In genomic region chr18:34650121-34650545, GRCh38 we compare ENCODE assay signal across 16 cellular contexts. TPM values are rescaled to one million over a fixed set of nuclear protein-coding genes. Genes with fewer than 3 reads are reported as not detected.
DNase-seq lines count a peak whose midpoint lies in the region; ATAC-seq, FAIRE-seq and TF ChIP-seq lines count a peak whose summit lies in the region.
"Had no signal": no experiment of that assay in that cellular context is flagged by ENCODE, and none has a peak within 500 bp of the region (broad histone marks: within the 10 kb centered on the region; RNA-seq: fewer than 3 reads in every experiment).

No MANE protein-coding gene starts in this region.

- no peak overlapping the region for H3K14ac ChIP-seq in neuronal stem cell (ENCODE audit: low read length)

- no peaks in the 10 kb centered on the region for H3K79me2 ChIP-seq in astrocyte (ENCODE audit: insufficient read depth, low read length)

- no peak overlapping the region for H2AFZ ChIP-seq in astrocyte (ENCODE audit: low read depth, low read length)
- H2AFZ ChIP-seq in neuronal stem cell (ENCODE audit: low read length): no peak overlapping the region

- no peak overlapping the region for H3K9ac ChIP-seq in astrocyte (ENCODE audit: low read length)
- H3K9ac ChIP-seq in neuronal stem cell (ENCODE audit: low read depth, low read length, poor library complexity): no peak overlapping the region

- no peaks in the 10 kb centered on the region for H3K27me3 ChIP-seq in astrocyte (ENCODE audit: insufficient read depth, low read length)
- H3K27me3 ChIP-seq in heart right ventricle: no peaks in the 10 kb centered on the region
- H3K27me3 ChIP-seq in neuronal stem cell (ENCODE audit: control insufficient read depth in 3 of 3, insufficient read depth in 3 of 3, low read depth in 1 of 3, low read length in 3 of 3): no peaks in the 10 kb centered on the region

- H3K4me2 ChIP-seq in astrocyte (ENCODE audit: low read length) (peak overlapping the region; percentile 40), neuronal stem cell (ENCODE audit: insufficient read depth, low read length, poor library complexity, severe bottlenecking) (no peak overlapping the region)

- H3K4me3 ChIP-seq in AG09309 (ENCODE audit: control insufficient read depth, low read depth, low read length): no peak overlapping the region
- H3K4me3 ChIP-seq in astrocyte (ENCODE audit: insufficient read depth, low read depth, low read length): no peak overlapping the region
- no peak overlapping the region for H3K4me3 ChIP-seq in heart right ventricle
- no peak overlapping the region for H3K4me3 ChIP-seq in neuronal stem cell (ENCODE audit: low read length in 2 of 2)
- H3K4me3 ChIP-seq: GM12878 had no signal

- H3K27ac ChIP-seq in astrocyte (ENCODE audit: low read depth, low read length) (peak overlapping the region; percentile 2), heart right ventricle (peak overlapping the region in 2 of 10 donors; percentile 23 to 41), neuronal stem cell (replicated peaks; ENCODE audit: low read length) (no peak overlapping the region)
- H3K27ac ChIP-seq: RWPE1 had no signal

- no peaks in the 10 kb centered on the region for H3K36me3 Mint-ChIP-seq in astrocyte (ENCODE audit: low read depth, unreplicated experiment)
- H3K36me3 Mint-ChIP-seq: activated naive CD4-positive, alpha-beta T cell treated with anti-CD3 and anti-CD28 coated beads, Interleukin-2, amount 50 U/mL, for 72 hours; CD14-positive monocyte; memory B cell had no signal

- H4K91ac ChIP-seq in neuronal stem cell (ENCODE audit: low read depth, low read length, poor library complexity): no peak overlapping the region

- H3K4me1 ChIP-seq in astrocyte (ENCODE audit: insufficient read depth, low read length) (peaks cover 15% of the 10 kb centered on the region), heart right ventricle (peaks cover 0 to 43% (median 26%) of the 10 kb centered on the region in 9 donors), neuronal stem cell (ENCODE audit: control insufficient read depth in 2 of 2, insufficient read depth in 1 of 2, low read depth in 1 of 2, low read length in 2 of 2) (peaks cover 0 to 5% of the 10 kb centered on the region in 2 donors)

- no peak overlapping the region for H2BK15ac ChIP-seq in neuronal stem cell (ENCODE audit: low read length)

- 21 to 24% methylated on average over 5 of the region's 5 CpGs for WGBS in heart right ventricle, 2 donors
- WGBS in neuronal stem cell (ENCODE audit: extremely low coverage in 2 of 2, insufficient read length in 2 of 2, insufficient replicate concordance in 1 of 2), 2 donors: no CpG with 5 or more reads among the region's 5 CpGs

- H3K23ac ChIP-seq in neuronal stem cell (ENCODE audit: low read depth, low read length, poor library complexity): no peak overlapping the region

- ATAC-seq in stimulated activated naive CD8-positive, alpha-beta T cell treated with anti-CD3 and anti-CD28 coated beads, Interleukin-15, Interleukin-2, amounts not matched to agents 100 U/mL and 50 U/mL, for 24 hours: no peak
- ATAC-seq in GM21381 (IDR thresholded peaks at IDR 0.05; ENCODE audit: unreplicated experiment) (no peak), heart right ventricle (no peak)
- ATAC-seq: activated CD4-positive, alpha-beta T cell treated with anti-CD3 and anti-CD28 coated beads for 36 hours; activated naive CD4-positive, alpha-beta T cell treated with anti-CD3 and anti-CD28 coated beads, Interleukin-2, amount 50 U/mL, for 72 hours; GM12878 had no signal

- no peak overlapping the region for H4K8ac ChIP-seq in neuronal stem cell (ENCODE audit: low read depth, low read length)

- H3K4me3 Mint-ChIP-seq in astrocyte (ENCODE audit: unreplicated experiment): no peak overlapping the region
- H3K4me3 Mint-ChIP-seq: activated CD4-positive, alpha-beta T cell treated with anti-CD3 and anti-CD28 coated beads for 36 hours; CD14-positive monocyte; memory B cell had no signal

- no peaks in the 10 kb centered on the region for H3K27me3 Mint-ChIP-seq in astrocyte (ENCODE audit: low read depth, unreplicated experiment)

- peak; percentile 17 for FAIRE-seq in astrocyte (lab: Jason Lieb, UNC)
- FAIRE-seq: GM12878 had no signal

- H3K4me1 Mint-ChIP-seq in astrocyte (ENCODE audit: low read depth, unreplicated experiment): peaks cover 20% of the 10 kb centered on the region
- H3K4me1 Mint-ChIP-seq: activated CD4-positive, alpha-beta T cell treated with anti-CD3 and anti-CD28 coated beads for 36 hours; memory B cell had no signal

- H2BK120ac ChIP-seq in neuronal stem cell (ENCODE audit: low read depth, low read length): no peak overlapping the region

- H3K36me3 ChIP-seq in astrocyte (ENCODE audit: insufficient read depth, low read length) (no peaks in the 10 kb centered on the region), heart right ventricle (no peaks in the 10 kb centered on the region), neuronal stem cell (replicated peaks in 1 of 2; ENCODE audit: control insufficient read depth in 2 of 2, insufficient read depth in 2 of 2, low read length in 2 of 2) (no peaks in the 10 kb centered on the region)

- no peak overlapping the region for H2BK5ac ChIP-seq in neuronal stem cell (ENCODE audit: low read length)

- no peaks in the 10 kb centered on the region for H4K20me1 ChIP-seq in astrocyte (ENCODE audit: insufficient read depth, low read length)

- DNase-seq in AG09309 (ENCODE audit: low read depth) (peak; percentile 31), Kasumi-1 (lab: John Stamatoyannopoulos, UW) (peak; percentile 28 to 55), astrocyte (ENCODE audit: low read depth) (peak; percentile 84), kidney tubule cell (ENCODE audit: low spot score) (peak; percentile 77), heart right ventricle (no peak), neuronal stem cell (ENCODE audit: low spot score) (no peak)
- DNase-seq in stimulated activated naive CD8-positive, alpha-beta T cell treated with anti-CD3 and anti-CD28 coated beads, Interleukin-15, Interleukin-2, amounts not matched to agents 100 U/mL and 50 U/mL, for 24 hours: no peak
- DNase-seq: activated CD4-positive, alpha-beta T cell treated with anti-CD3 and anti-CD28 coated beads for 36 hours; NCI-H1048; stimulated activated naive CD4-positive, alpha-beta T cell treated with Interleukin-2 at 50 U/mL for 16 hours had no signal

- H3K27ac Mint-ChIP-seq in astrocyte (ENCODE audit: unreplicated experiment): peak overlapping the region; percentile 8
- H3K27ac Mint-ChIP-seq: activated CD4-positive, alpha-beta T cell treated with anti-CD3 and anti-CD28 coated beads for 36 hours; activated naive CD4-positive, alpha-beta T cell treated with anti-CD3 and anti-CD28 coated beads, Interleukin-2, amount 50 U/mL, for 72 hours; CD14-positive monocyte; memory B cell had no signal

- no peak overlapping the region for H2AK5ac ChIP-seq in neuronal stem cell (ENCODE audit: low read depth, low read length)

- TF ChIP-seq CTCF in AG09309 (IDR thresholded peaks at IDR 0.05; ENCODE audit: control insufficient read depth, insufficient read depth, low read depth, low read length, missing control alignments) (no peak), astrocyte (IDR thresholded peaks at IDR 0.05; ENCODE audit: insufficient read depth, low read depth, low read length) (no peak), heart right ventricle (IDR thresholded peaks at IDR 0.05) (no peak)

- no peak overlapping the region for H3K4ac ChIP-seq in neuronal stem cell (ENCODE audit: low read length)

- H3K79me1 ChIP-seq in neuronal stem cell (ENCODE audit: low read depth, low read length): no peaks in the 10 kb centered on the region

- intact Hi-C loops in heart right ventricle (cut with DNase I): loop anchor here in 1 of 10 donors (10.0 kb wide), 1 partner anchor 55 kb away; no protein-coding TSS in a partner anchor

- no peak overlapping the region for H2BK12ac ChIP-seq in neuronal stem cell (ENCODE audit: low read length)

- H3K18ac ChIP-seq in neuronal stem cell (ENCODE audit: low read length): no peak overlapping the region

- H3K9me3 Mint-ChIP-seq in astrocyte (ENCODE audit: unreplicated experiment): no peaks in the 10 kb centered on the region
- H3K9me3 Mint-ChIP-seq: activated naive CD4-positive, alpha-beta T cell treated with anti-CD3 and anti-CD28 coated beads, Interleukin-2, amount 50 U/mL, for 72 hours; CD14-positive monocyte; memory B cell had no signal

- no peaks in the 10 kb centered on the region for H3K9me3 ChIP-seq in astrocyte (ENCODE audit: insufficient read depth, low read depth, low read length)
- no peaks in the 10 kb centered on the region for H3K9me3 ChIP-seq in heart right ventricle
- no peaks in the 10 kb centered on the region for H3K9me3 ChIP-seq in neuronal stem cell (replicated peaks in 1 of 2; ENCODE audit: control insufficient read depth in 2 of 2, insufficient read depth in 1 of 2, low read depth in 1 of 2, low read length in 2 of 2)

RNA-seq across cellular contexts. Expression of gene DTNA, which starts 60.0 kb away (rescaled TPM):
- total RNA-seq in astrocyte (32.9 and 41.1 TPM in 2 replicates), heart right ventricle (100 to 1,000 TPM; 161 to 198 (median 186) TPM)
- 10 to 100 TPM; 65.4 to 80.2 TPM for polyA plus RNA-seq in heart right ventricle
- 46.3 TPM for polyA plus RNA-seq in neuronal stem cell (2013, experiment 1 of 2)
- 49.3 TPM for polyA plus RNA-seq in neuronal stem cell (2013, experiment 2 of 2)

Comparison
In these comparisons a context has a peak if more than half of its experiments do, and no peak if none do; other contexts are left out.
1. DNase-seq: peak in AG09309 (single experiment), Kasumi-1 (2 of 2), astrocyte (single experiment) and kidney tubule cell (single experiment); none in stimulated activated naive CD8-positive, alpha-beta T cell treated with anti-CD3 and anti-CD28 coated beads, Interleukin-15, Interleukin-2, amounts not matched to agents 100 U/mL and 50 U/mL, for 24 hours (single experiment), heart right ventricle (0 of 2) and neuronal stem cell (single experiment).